ENCODE assay signal across 26 cellular contexts in the genomic region with DNA sequence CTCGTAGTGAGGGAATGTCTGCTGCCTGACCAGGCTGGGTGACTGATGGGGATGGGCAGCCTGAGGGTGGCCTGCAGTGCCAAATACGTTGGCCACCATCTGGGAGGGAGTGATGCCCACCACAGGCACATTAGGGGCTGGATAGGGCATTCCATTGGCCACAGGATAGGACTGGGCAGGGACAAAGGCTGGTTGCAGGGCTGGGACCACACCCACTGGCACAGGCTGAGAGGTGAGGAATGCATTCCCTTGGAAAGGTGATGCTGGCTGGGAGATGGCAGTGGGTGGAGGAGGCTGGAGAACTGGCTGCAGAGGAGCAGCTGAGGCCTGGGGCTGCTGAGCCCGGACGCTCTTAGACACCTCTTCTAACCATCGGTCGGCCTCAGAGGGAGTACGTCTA. TPM values are rescaled to one million over a fixed set of nuclear protein-coding genes. Genes with fewer than 3 reads are reported as not detected.
DNase-seq lines count a peak whose midpoint lies in the region; ATAC-seq and TF ChIP-seq lines count a peak whose summit lies in the region.
"Had no signal": no experiment of that assay in that cellular context is flagged by ENCODE, and none has a peak within 500 bp of the region (broad histone marks: within the 10 kb centered on the region; RNA-seq: fewer than 3 reads in every experiment).

No MANE protein-coding gene starts in this region.

- H2AK5ac ChIP-seq in neuronal stem cell (ENCODE audit: low read depth, low read length): no peak overlapping the region

- H3K27me3 ChIP-seq in neuronal stem cell (ENCODE audit: control insufficient read depth in 3 of 3, insufficient read depth in 3 of 3, low read depth in 1 of 3, low read length in 3 of 3): no peaks in the 10 kb centered on the region
- H3K27me3 ChIP-seq: BLaER1 had no signal

- no peak overlapping the region for H2BK120ac ChIP-seq in neuronal stem cell (ENCODE audit: low read depth, low read length)

- no peak overlapping the region for H3K23ac ChIP-seq in neuronal stem cell (ENCODE audit: low read depth, low read length, poor library complexity)

- no peaks in the 10 kb centered on the region for H3K4me1 Mint-ChIP-seq in activated naive CD4-positive, alpha-beta T cell treated with anti-CD3 and anti-CD28 coated beads for 36 hours (ENCODE audit: low read depth)
- H3K4me1 Mint-ChIP-seq in endothelial cell (ENCODE audit: unreplicated experiment): peaks cover 10% of the 10 kb centered on the region

- H2BK15ac ChIP-seq in neuronal stem cell (ENCODE audit: low read length): no peak overlapping the region

- H3K36me3 ChIP-seq in neuronal stem cell (replicated peaks in 1 of 2; ENCODE audit: control insufficient read depth in 2 of 2, insufficient read depth in 2 of 2, low read length in 2 of 2): peaks cover 25 to 69% of the 10 kb centered on the region in 2 donors

- H3K79me1 ChIP-seq in neuronal stem cell (ENCODE audit: low read depth, low read length): no peaks in the 10 kb centered on the region

- no peak overlapping the region for H3K4ac ChIP-seq in neuronal stem cell (ENCODE audit: low read length)

- H3K14ac ChIP-seq in neuronal stem cell (ENCODE audit: low read length): no peak overlapping the region

- peak overlapping the region; percentile 8 for H3K27ac Mint-ChIP-seq in activated naive CD4-positive, alpha-beta T cell treated with anti-CD3 and anti-CD28 coated beads for 36 hours
- peak overlapping the region; percentile 18 for H3K27ac Mint-ChIP-seq in endothelial cell (ENCODE audit: unreplicated experiment)
- H3K27ac Mint-ChIP-seq: CD4-positive, alpha-beta T cell had no signal

- CTCF ChIA-PET in activated naive CD4-positive, alpha-beta T cell treated with anti-CD3 and anti-CD28 coated beads for 36 hours (lab: Charles Lee): no interaction called here

- no peak overlapping the region for H3K4me2 ChIP-seq in neuronal stem cell (ENCODE audit: insufficient read depth, low read length, poor library complexity, severe bottlenecking)
- H3K4me2 ChIP-seq: BLaER1 had no signal

- H3K4me3 ChIP-seq in neuronal stem cell (ENCODE audit: low read length in 2 of 2): peak overlapping the region in 1 of 2 donors; percentile 36
- H3K4me3 ChIP-seq: BLaER1, GM12878, GM23248, SK-N-MC had no signal

- no peaks in the 10 kb centered on the region for H3K9me3 ChIP-seq in neuronal stem cell (replicated peaks in 1 of 2; ENCODE audit: control insufficient read depth in 2 of 2, insufficient read depth in 1 of 2, low read depth in 1 of 2, low read length in 2 of 2)
- H3K9me3 ChIP-seq: BLaER1 had no signal

- H3K4me1 ChIP-seq in neuronal stem cell (ENCODE audit: control insufficient read depth in 2 of 2, insufficient read depth in 1 of 2, low read depth in 1 of 2, low read length in 2 of 2): no peaks in the 10 kb centered on the region

- H4K8ac ChIP-seq in neuronal stem cell (ENCODE audit: low read depth, low read length): no peak overlapping the region

- H4K91ac ChIP-seq in neuronal stem cell (ENCODE audit: low read depth, low read length, poor library complexity): no peak overlapping the region

- no peak for DNase-seq in activated naive CD4-positive, alpha-beta T cell treated with anti-CD3 and anti-CD28 coated beads for 36 hours
- no peak for DNase-seq in activated naive CD4-positive, alpha-beta T cell treated with Interleukin-2 at 50 U/mL for 16 hours
- DNase-seq in endothelial cell (ENCODE audit: low spot score): no peak
- no peak for DNase-seq in neuronal stem cell (ENCODE audit: low spot score)
- no peak for DNase-seq in inferior parietal cortex (ENCODE audit: extremely low spot score)
- DNase-seq: ACHN; CD4-positive, alpha-beta T cell; COR-L47; DMS79; GM23248; Kasumi-1; NCI-H1417 treated with DMSO at 0.1 percent for 48 hours; NCI-H187; NCI-H446; NCI-H526; OCI-M1; RPMI8226; SHP77 treated with DMSO at 0.1 percent for 48 hours had no signal

- TF ChIP-seq CTCF in endothelial cell (IDR thresholded peaks at IDR 0.05; ENCODE audit: unreplicated experiment): no peak

- H2BK12ac ChIP-seq in neuronal stem cell (ENCODE audit: low read length): no peak overlapping the region

- peak overlapping the region; percentile 21 for H3K18ac ChIP-seq in neuronal stem cell (ENCODE audit: low read length)

- no CpG with 5 or more reads among the region's 7 CpGs for WGBS in neuronal stem cell (ENCODE audit: extremely low coverage in 2 of 2, insufficient read length in 2 of 2, insufficient replicate concordance in 1 of 2), 2 donors

- no peaks in the 10 kb centered on the region for H3K27me3 Mint-ChIP-seq in activated naive CD4-positive, alpha-beta T cell treated with anti-CD3 and anti-CD28 coated beads for 36 hours (ENCODE audit: low read depth)
- peaks cover 8% of the 10 kb centered on the region for H3K27me3 Mint-ChIP-seq in endothelial cell (ENCODE audit: unreplicated experiment)
- H3K27me3 Mint-ChIP-seq: CD4-positive, alpha-beta T cell had no signal

- no peak overlapping the region for H2AFZ ChIP-seq in neuronal stem cell (ENCODE audit: low read length)
- H2AFZ ChIP-seq: GM23248 had no signal

- H3K27ac ChIP-seq in neuronal stem cell (replicated peaks; ENCODE audit: low read length): no peak overlapping the region
- H3K27ac ChIP-seq: 22Rv1, BLaER1, GM23248, SK-N-MC had no signal

- no peaks in the 10 kb centered on the region for H3K9me3 Mint-ChIP-seq in activated naive CD4-positive, alpha-beta T cell treated with anti-CD3 and anti-CD28 coated beads for 36 hours
- no peaks in the 10 kb centered on the region for H3K9me3 Mint-ChIP-seq in endothelial cell (ENCODE audit: unreplicated experiment)
- H3K9me3 Mint-ChIP-seq: CD4-positive, alpha-beta T cell had no signal

- H3K9ac ChIP-seq in neuronal stem cell (ENCODE audit: low read depth, low read length, poor library complexity): peak overlapping the region; percentile 36
- H3K9ac ChIP-seq: BLaER1, GM23248 had no signal

- H2BK5ac ChIP-seq in neuronal stem cell (ENCODE audit: low read length): no peak overlapping the region

- no peak for ATAC-seq in GM19351 (IDR thresholded peaks at IDR 0.05; ENCODE audit: unreplicated experiment)
- ATAC-seq in GM21619 (IDR thresholded peaks at IDR 0.05; ENCODE audit: unreplicated experiment): no peak
- no peak for ATAC-seq in HG02642 (IDR thresholded peaks at IDR 0.05; ENCODE audit: poor library complexity, unreplicated experiment)
- ATAC-seq: GM12878, HCT116 had no signal

- no peak overlapping the region for H3K4me3 Mint-ChIP-seq in activated naive CD4-positive, alpha-beta T cell treated with anti-CD3 and anti-CD28 coated beads for 36 hours
- no peak overlapping the region for H3K4me3 Mint-ChIP-seq in endothelial cell (ENCODE audit: unreplicated experiment)
- H3K4me3 Mint-ChIP-seq: CD4-positive, alpha-beta T cell had no signal

- intact Hi-C loops in activated naive CD4-positive, alpha-beta T cell treated with anti-CD3 and anti-CD28 coated beads for 36 hours (cut with micrococcal nuclease): no loop called here

- H3K36me3 Mint-ChIP-seq in activated naive CD4-positive, alpha-beta T cell treated with anti-CD3 and anti-CD28 coated beads for 36 hours (ENCODE audit: low read depth): peaks cover 12% of the 10 kb centered on the region
- H3K36me3 Mint-ChIP-seq in endothelial cell (ENCODE audit: low read depth, unreplicated experiment): peaks cover 45% of the 10 kb centered on the region

RNA-seq across cellular contexts. Expression of a gene that starts 39.5 kb away (rescaled TPM):
- total RNA-seq in activated naive CD4-positive, alpha-beta T cell treated with anti-CD3 and anti-CD28 coated beads for 36 hours: 1 to 10 TPM; 1.0 TPM
- 1.1 TPM for total RNA-seq in endothelial cell (ENCODE audit: unreplicated experiment)
- polyA plus RNA-seq in neuronal stem cell (2013, experiment 1 of 2): 15.1 TPM
- 15.7 TPM for polyA plus RNA-seq in neuronal stem cell (2013, experiment 2 of 2)
